22 cellular contexts compared by ENCODE assay signal in genomic region chr7:6644728-6645127, GRCh38. TPM values are rescaled to one million over a fixed set of nuclear protein-coding genes. Genes with fewer than 3 reads are reported as not detected.
DNase-seq lines count a peak whose midpoint lies in the region; ATAC-seq, FAIRE-seq and TF ChIP-seq lines count a peak whose summit lies in the region.
"Had no signal": no experiment of that assay in that cellular context is flagged by ENCODE, and none has a peak within 500 bp of the region (broad histone marks: within the 10 kb centered on the region; RNA-seq: fewer than 3 reads in every experiment).

No MANE protein-coding gene starts in this region.

- no peaks in the 10 kb centered on the region for H3K9me3 Mint-ChIP-seq in stimulated activated effector memory CD8-positive, alpha-beta T cell treated with anti-CD3 and anti-CD28 coated beads, Interleukin-12 subunit alpha, Interleukin-12 subunit beta, amount 100 ng/mL, for 72 hours
- H3K9me3 Mint-ChIP-seq: CD4-positive, alpha-beta T cell; CD8-positive, alpha-beta T cell had no signal

- no peaks in the 10 kb centered on the region for H3K9me3 ChIP-seq in kidney (ENCODE audit: control insufficient read depth in 1 of 2, low read length in 2 of 2)
- H3K9me3 ChIP-seq: A549, Caco-2 had no signal

- TF ChIP-seq CTCF in kidney (IDR thresholded peaks at IDR 0.05; ENCODE audit: borderline replicate concordance, extremely low read depth, insufficient read depth) = no peak

- H3K4me1 ChIP-seq in kidney (ENCODE audit: control insufficient read depth in 1 of 2, insufficient read depth in 1 of 2, low read depth in 1 of 2, low read length in 2 of 2) = no peaks in the 10 kb centered on the region
- H3K4me1 ChIP-seq: A549, Caco-2 had no signal

- H3K9ac ChIP-seq in kidney (ENCODE audit: low read length in 2 of 2) = no peak overlapping the region
- H3K9ac ChIP-seq: BLaER1 treated with 17β-estradiol and CSF1 and Interleukin-3, amounts not matched to agents 10 nM and 100 nM had no signal

- peaks cover 58% of the 10 kb centered on the region for H3K36me3 Mint-ChIP-seq in stimulated activated effector memory CD8-positive, alpha-beta T cell treated with anti-CD3 and anti-CD28 coated beads, Interleukin-12 subunit alpha, Interleukin-12 subunit beta, amount 100 ng/mL, for 72 hours

- no peak overlapping the region for H3K27ac ChIP-seq in kidney (ENCODE audit: low read depth in 2 of 2, low read length in 2 of 2)
- H3K27ac ChIP-seq: 22Rv1; A549; BLaER1 treated with 17β-estradiol and CSF1 and Interleukin-3, amounts not matched to agents 10 nM and 100 nM; C4-2B had no signal

- peaks cover 14% of the 10 kb centered on the region for H3K4me1 Mint-ChIP-seq in stimulated activated effector memory CD8-positive, alpha-beta T cell treated with anti-CD3 and anti-CD28 coated beads, Interleukin-12 subunit alpha, Interleukin-12 subunit beta, amount 100 ng/mL, for 72 hours

- intact Hi-C loops in Right ventricle myocardium inferior (cut with DNase I) (no loop called here), cardiac septum (cut with DNase I) (no loop called here), kidney (cut with DNase I) (no loop called here)

- ATAC-seq in Right ventricle myocardium inferior = no peak
- ATAC-seq in stimulated activated effector memory CD8-positive, alpha-beta T cell treated with anti-CD3 and anti-CD28 coated beads, Interleukin-12 subunit alpha, Interleukin-12 subunit beta, amount 100 ng/mL, for 72 hours = no peak
- ATAC-seq: A549; CD8-positive, alpha-beta T cell had no signal

- H3K4me3 Mint-ChIP-seq in stimulated activated effector memory CD8-positive, alpha-beta T cell treated with anti-CD3 and anti-CD28 coated beads, Interleukin-12 subunit alpha, Interleukin-12 subunit beta, amount 100 ng/mL, for 72 hours = no peak overlapping the region
- H3K4me3 Mint-ChIP-seq: B cell; CD4-positive, alpha-beta T cell; CD8-positive, alpha-beta T cell had no signal

- H3K36me3 ChIP-seq in kidney (ENCODE audit: control insufficient read depth in 1 of 2, insufficient read depth in 2 of 2, low read length in 2 of 2) = peaks cover 17 to 21% of the 10 kb centered on the region in 2 donors

- no peak for FAIRE-seq in kidney (lab: Jason Lieb, UNC)
- FAIRE-seq: A549, D721Med, G401.6, GM12891, GM19239 had no signal

- peak overlapping the region; percentile 20 for H3K27ac Mint-ChIP-seq in stimulated activated effector memory CD8-positive, alpha-beta T cell treated with anti-CD3 and anti-CD28 coated beads, Interleukin-12 subunit alpha, Interleukin-12 subunit beta, amount 100 ng/mL, for 72 hours
- H3K27ac Mint-ChIP-seq: B cell; CD4-positive, alpha-beta T cell; CD8-positive, alpha-beta T cell had no signal

- H3K4me3 ChIP-seq in kidney (ENCODE audit: low read length in 2 of 2) = no peak overlapping the region
- H3K4me3 ChIP-seq: A549; BLaER1 treated with 17β-estradiol and CSF1 and Interleukin-3, amounts not matched to agents 10 nM and 100 nM had no signal

- DNase-seq in Right ventricle myocardium inferior (ENCODE audit: missing footprints) (peak; percentile 18), cardiac septum (ENCODE audit: low spot score) (no peak), kidney (peak; percentile 67), OCI-M2 (lab: John Stamatoyannopoulos, UW; ENCODE audit: unreplicated experiment) (no peak), kidney tubule cell (ENCODE audit: low spot score) (no peak)
- no peak for DNase-seq in stimulated activated effector memory CD8-positive, alpha-beta T cell treated with anti-CD3 and anti-CD28 coated beads, Interleukin-12 subunit alpha, Interleukin-12 subunit beta, amount 100 ng/mL, for 72 hours (ENCODE audit: low spot score in 2 of 2)
- DNase-seq: AML-193; Caco-2; Calu3; CD8-positive, alpha-beta T cell; DMS79 treated with DMSO at 0.1 percent for 48 hours; GF-D8 had no signal

RNA-seq across cellular contexts. Expression of gene ZNF316, which starts 7.6 kb away (rescaled TPM):
- 16.5 TPM for total RNA-seq in Right ventricle myocardium inferior
- 21.2 TPM for total RNA-seq in cardiac septum
- 31.7 TPM for total RNA-seq in kidney
- polyA plus RNA-seq in kidney (ENCODE audit: insufficient read depth, low read depth, low replicate concordance) = 7.2 TPM

RNA-seq across cellular contexts. Expression of gene ZNF853, which starts 29.3 kb away (rescaled TPM):
- 10.3 TPM for total RNA-seq in Right ventricle myocardium inferior
- 14.2 TPM for total RNA-seq in cardiac septum
- 5.4 TPM for total RNA-seq in kidney
- polyA plus RNA-seq in kidney (ENCODE audit: insufficient read depth, low read depth, low replicate concordance) = 3.4 TPM

RNA-seq across cellular contexts. Expression of gene INTS15, which starts 54.9 kb away (rescaled TPM):
- 15.9 TPM for total RNA-seq in Right ventricle myocardium inferior
- 13.6 TPM for total RNA-seq in cardiac septum
- 26.7 TPM for total RNA-seq in kidney
- polyA plus RNA-seq in kidney (ENCODE audit: insufficient read depth, low read depth, low replicate concordance) = 16.9 TPM

Comparison
In these comparisons a context has a peak if more than half of its experiments do, and no peak if none do; other contexts are left out.
1. DNase-seq: peak in Right ventricle myocardium inferior (single experiment) and kidney (single experiment); none in cardiac septum (single experiment), stimulated activated effector memory CD8-positive, alpha-beta T cell treated with anti-CD3 and anti-CD28 coated beads, Interleukin-12 subunit alpha, Interleukin-12 subunit beta, amount 100 ng/mL, for 72 hours (0 of 2), OCI-M2 (single experiment) and kidney tubule cell (single experiment).